Comparison of ENCODE assay signal across 8 cellular contexts in the genomic region with DNA sequence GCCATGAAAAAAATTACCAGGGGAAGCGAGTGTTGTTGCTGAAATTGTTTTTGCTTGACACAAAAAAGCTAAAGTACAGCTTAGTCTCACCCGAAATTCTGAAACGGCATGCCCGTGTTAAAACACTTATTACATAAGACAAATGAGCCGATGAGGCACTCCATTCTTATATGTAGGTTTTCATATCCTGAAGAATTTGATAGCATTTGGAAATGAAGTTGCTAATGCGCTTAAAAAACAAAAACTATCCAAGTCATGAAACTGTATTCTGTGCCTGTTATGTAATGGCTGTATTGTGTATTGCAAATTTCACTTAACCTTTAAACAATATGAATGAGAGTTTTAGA. TPM values are rescaled to one million over a fixed set of nuclear protein-coding genes. Genes with fewer than 3 reads are reported as not detected.
DNase-seq lines count a peak whose midpoint lies in the region; ATAC-seq, FAIRE-seq and TF ChIP-seq lines count a peak whose summit lies in the region.

No MANE protein-coding gene starts in this region.

- TF ChIP-seq EP300 in transverse colon (IDR thresholded peaks at IDR 0.05; ENCODE audit: low read depth): no peak

- H3K9me3 ChIP-seq in astrocyte (ENCODE audit: insufficient read depth, low read depth, low read length) (no peaks in the 10 kb centered on the region), transverse colon (no peaks in the 10 kb centered on the region)

- H3K9ac ChIP-seq in astrocyte (ENCODE audit: low read length): peak overlapping the region; percentile 95

- H3K4me1 ChIP-seq in astrocyte (ENCODE audit: insufficient read depth, low read length) (peaks cover 16% of the 10 kb centered on the region), transverse colon (peaks cover 1 to 25% (median 18%) of the 10 kb centered on the region in 4 donors)

- H3K9me3 Mint-ChIP-seq in activated T-cell treated with anti-CD3 and anti-CD28 coated beads, Interleukin-2, amount 50 U/mL, for 72 hours: no peaks in the 10 kb centered on the region
- H3K9me3 Mint-ChIP-seq in astrocyte (ENCODE audit: unreplicated experiment): no peaks in the 10 kb centered on the region

- peaks cover 27% of the 10 kb centered on the region for H4K20me1 ChIP-seq in astrocyte (ENCODE audit: insufficient read depth, low read length)

- H3K4me2 ChIP-seq in astrocyte (ENCODE audit: low read length): peak overlapping the region; percentile 88

- peaks cover 0 to 3% of the 10 kb centered on the region in 2 donors for H3K36me3 Mint-ChIP-seq in activated T-cell treated with anti-CD3 and anti-CD28 coated beads, Interleukin-2, amount 50 U/mL, for 72 hours (ENCODE audit: insufficient read depth in 2 of 2)
- no peaks in the 10 kb centered on the region for H3K36me3 Mint-ChIP-seq in astrocyte (ENCODE audit: low read depth, unreplicated experiment)

- peaks cover 36% of the 10 kb centered on the region for H3K4me1 Mint-ChIP-seq in activated T-cell treated with anti-CD3 and anti-CD28 coated beads, Interleukin-2, amount 50 U/mL, for 72 hours (ENCODE audit: low read depth)
- H3K4me1 Mint-ChIP-seq in astrocyte (ENCODE audit: low read depth, unreplicated experiment): peaks cover 15% of the 10 kb centered on the region

- CTCF ChIA-PET in HEK293T (lab: Yijun Ruan, JAX): interaction anchor here (1.0 kb wide), 1 partner anchor 202 kb away, joined by 3 read pairs; no protein-coding TSS in a partner anchor

- 0 to 1% methylated on average over 6 of the region's 6 CpGs for WGBS in lower leg skin, 2 donors
- 0% methylated on average over 6 of the region's 6 CpGs for WGBS in transverse colon (ENCODE audit: low coverage in 1 of 2), 2 donors

- H3K27me3 Mint-ChIP-seq in activated T-cell treated with anti-CD3 and anti-CD28 coated beads, Interleukin-2, amount 50 U/mL, for 72 hours (ENCODE audit: low read depth): peaks cover 8% of the 10 kb centered on the region
- peaks cover 3% of the 10 kb centered on the region for H3K27me3 Mint-ChIP-seq in astrocyte (ENCODE audit: low read depth, unreplicated experiment)

- no peaks in the 10 kb centered on the region for H3K36me3 ChIP-seq in astrocyte (ENCODE audit: insufficient read depth, low read length)
- H3K36me3 ChIP-seq in transverse colon: no peaks in the 10 kb centered on the region

- H3K4me3 Mint-ChIP-seq in activated T-cell treated with anti-CD3 and anti-CD28 coated beads, Interleukin-2, amount 50 U/mL, for 72 hours: peak overlapping the region; percentile 92 to 98
- H3K4me3 Mint-ChIP-seq in astrocyte (ENCODE audit: unreplicated experiment): peak overlapping the region; percentile 94

- intact Hi-C loops in lower leg skin (cut with DNase I; ENCODE audit: low total_unique reads): no loop called here
- intact Hi-C loops in transverse colon (cut with DNase I; ENCODE audit: low total_unique reads): no loop called here

- TF ChIP-seq POLR2A in lower leg skin (IDR thresholded peaks at IDR 0.05) (no peak), transverse colon (IDR thresholded peaks at IDR 0.05) (no peak)

- H2AFZ ChIP-seq in astrocyte (ENCODE audit: low read depth, low read length): peak overlapping the region; percentile 58

- no peak for DNase-seq in activated T-cell treated with anti-CD3 and anti-CD28 coated beads, Interleukin-2, amount 50 U/mL, for 72 hours
- DNase-seq in activated T-cell treated with anti-CD3 and anti-CD28 coated beads for 4 hours (no peak), astrocyte (ENCODE audit: low read depth) (no peak), lower leg skin (ENCODE audit: low spot score in 2 of 2) (no peak), transverse colon (no peak), hepatic stellate cell (ENCODE audit: low spot score) (no peak), HEK293T (ENCODE audit: extremely low spot score) (no peak)

- no peak for FAIRE-seq in astrocyte (lab: Jason Lieb, UNC)

- POLR2A ChIA-PET in HEK293T (lab: Yijun Ruan, JAX): interaction anchor here (1.0 to 2.2 kb wide), 7 partner anchors 9 to 174 kb away, joined by 3 to 10 read pairs (median 4); no protein-coding TSS in a partner anchor

- peaks cover 32% of the 10 kb centered on the region for H3K79me2 ChIP-seq in astrocyte (ENCODE audit: insufficient read depth, low read length)

- H3K27ac Mint-ChIP-seq in activated T-cell treated with anti-CD3 and anti-CD28 coated beads, Interleukin-2, amount 50 U/mL, for 72 hours: peak overlapping the region; percentile 96
- H3K27ac Mint-ChIP-seq in astrocyte (ENCODE audit: unreplicated experiment): peak overlapping the region; percentile 93

- H3K27ac ChIP-seq in astrocyte (ENCODE audit: low read depth, low read length): peak overlapping the region; percentile 85
- H3K27ac ChIP-seq in transverse colon: peak overlapping the region; percentile 98 to 100 (median 100)

- H3K4me3 ChIP-seq in astrocyte (ENCODE audit: insufficient read depth, low read depth, low read length): peak overlapping the region; percentile 90
- peak overlapping the region; percentile 64 for H3K4me3 ChIP-seq in lower leg skin (ENCODE audit: low read depth, poor library complexity, severe bottlenecking)
- peak overlapping the region; percentile 76 to 99 (median 96) for H3K4me3 ChIP-seq in transverse colon

- no peak for ATAC-seq in activated T-cell treated with anti-CD3 and anti-CD28 coated beads, Interleukin-2, amount 50 U/mL, for 72 hours (replicated peaks in 1 of 2)
- ATAC-seq in HG02763 (IDR thresholded peaks at IDR 0.05; ENCODE audit: unreplicated experiment): no peak

- in situ Hi-C loops in transverse colon (cut with MboI; ENCODE audit: low pct_ligation_motif_present in 1 of 4, low pct_unique_long_range_greater_than_20kb in 1 of 4, low sequenced_read_pairs in 3 of 4): loop anchor here in 3 of 4 donors (10.0 to 25.0 kb wide), 4 partner anchors 191 to 671 kb away; partner anchors contain the start of gene USP25 (in 1 of the 3)

- no peaks in the 10 kb centered on the region for H3K27me3 ChIP-seq in astrocyte (ENCODE audit: insufficient read depth, low read length)
- no peaks in the 10 kb centered on the region for H3K27me3 ChIP-seq in transverse colon

- no peak for TF ChIP-seq CTCF in astrocyte (IDR thresholded peaks at IDR 0.05; ENCODE audit: insufficient read depth, low read depth, low read length)
- TF ChIP-seq CTCF in lower leg skin (IDR thresholded peaks at IDR 0.05): no peak
- TF ChIP-seq CTCF in transverse colon (IDR thresholded peaks at IDR 0.05): no peak

TF ChIP-seq in HEK293T, 16 proteins besides CTCF, POLR2A, EP300 and RAD21:
- no peak for TF ChIP-seq FOXM1 (IDR thresholded peaks at IDR 0.05; ENCODE audit: borderline replicate concordance)
- no peak for TF ChIP-seq TARDBP (IDR thresholded peaks at IDR 0.05)
- TF ChIP-seq NFRKB (IDR thresholded peaks at IDR 0.05): no peak
- TF ChIP-seq LEF1 (IDR thresholded peaks at IDR 0.05; ENCODE audit: borderline replicate concordance): no peak
- TF ChIP-seq ELF4 (IDR thresholded peaks at IDR 0.05): no peak
- TF ChIP-seq BHLHE40 (IDR thresholded peaks at IDR 0.05; ENCODE audit: borderline replicate concordance): no peak
- TF ChIP-seq CTBP1 (IDR thresholded peaks at IDR 0.05; ENCODE audit: borderline replicate concordance): no peak
- TF ChIP-seq FOXA1 (IDR thresholded peaks at IDR 0.05): no peak
- TF ChIP-seq, protein P1, sequence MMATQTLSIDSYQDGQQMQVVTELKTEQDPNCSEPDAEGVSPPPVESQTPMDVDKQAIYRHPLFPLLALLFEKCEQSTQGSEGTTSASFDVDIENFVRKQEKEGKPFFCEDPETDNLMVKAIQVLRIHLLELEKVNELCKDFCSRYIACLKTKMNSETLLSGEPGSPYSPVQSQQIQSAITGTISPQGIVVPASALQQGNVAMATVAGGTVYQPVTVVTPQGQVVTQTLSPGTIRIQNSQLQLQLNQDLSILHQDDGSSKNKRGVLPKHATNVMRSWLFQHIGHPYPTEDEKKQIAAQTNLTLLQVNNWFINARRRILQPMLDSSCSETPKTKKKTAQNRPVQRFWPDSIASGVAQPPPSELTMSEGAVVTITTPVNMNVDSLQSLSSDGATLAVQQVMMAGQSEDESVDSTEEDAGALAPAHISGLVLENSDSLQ (IDR thresholded peaks at IDR 0.05): no peak
- no peak for TF ChIP-seq ARNT (IDR thresholded peaks at IDR 0.05)
TF ChIP-seq in HEK293T: peak in this region for 0.

RNA-seq across cellular contexts. Expression of gene NRIP1, which starts 1.4 kb away (rescaled TPM):
- 10 to 100 TPM; 14.1 to 18.1 TPM for total RNA-seq in activated T-cell treated with anti-CD3 and anti-CD28 coated beads, Interleukin-2, amount 50 U/mL, for 72 hours
- total RNA-seq in astrocyte (46.7 and 55.5 TPM in 2 replicates), lower leg skin (10 to 100 TPM; 15.9 to 21.6 (median 16.9) TPM), transverse colon (10 to 100 TPM; 38.5 to 63.7 (median 55.6) TPM)
